Comparison of ENCODE assay signal across 8 cellular contexts in the genomic region with DNA sequence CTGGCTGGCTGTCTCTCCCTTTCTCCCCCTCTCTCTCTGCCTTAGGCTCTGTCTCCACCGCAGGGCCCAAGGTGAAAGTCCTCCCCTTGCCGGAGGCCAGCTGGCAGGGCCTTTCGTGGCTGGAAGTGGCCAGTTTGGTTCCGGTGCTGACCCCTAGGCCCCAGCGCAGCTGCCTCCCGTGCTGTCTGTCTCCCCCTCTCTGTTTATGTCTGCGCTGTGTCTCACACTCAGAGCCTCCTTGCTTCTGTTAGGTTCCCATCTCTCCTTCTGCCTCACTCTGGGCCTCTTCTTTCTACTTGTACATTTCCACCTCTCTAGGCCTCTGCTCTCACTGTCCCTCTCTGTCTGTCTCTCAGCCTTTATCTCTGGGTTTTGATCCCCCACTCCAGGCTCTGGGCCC. TPM values are rescaled to one million over a fixed set of nuclear protein-coding genes. Genes with fewer than 3 reads are reported as not detected.
DNase-seq lines count a peak whose midpoint lies in the region; ATAC-seq, FAIRE-seq and TF ChIP-seq lines count a peak whose summit lies in the region.

No MANE protein-coding gene starts in this region.

- H3K4me3 Mint-ChIP-seq in activated B cell treated with CpG ODN at 0.5 μM for 24 hours: no peak overlapping the region
- H3K4me3 Mint-ChIP-seq in glutamatergic neuron (ENCODE audit: unreplicated experiment): peak overlapping the region; percentile 83

- TF ChIP-seq POLR2A in GM19099 (IDR thresholded peaks at IDR 0.05; ENCODE audit: extremely low read depth, insufficient read length, low read depth): peak; percentile 6

- TF ChIP-seq CTCF in activated B cell treated with CpG ODN at 0.5 μM for 24 hours (IDR thresholded peaks at IDR 0.05) (no peak), glutamatergic neuron (IDR thresholded peaks at IDR 0.05; ENCODE audit: partially characterized antibody, unreplicated experiment) (no peak), pancreas (IDR thresholded peaks at IDR 0.05) (no peak)

- H3K36me3 Mint-ChIP-seq in activated B cell treated with CpG ODN at 0.5 μM for 24 hours (ENCODE audit: low read depth) (peaks cover 55% of the 10 kb centered on the region), glutamatergic neuron (ENCODE audit: unreplicated experiment) (no peaks in the 10 kb centered on the region)

- no peaks in the 10 kb centered on the region for H3K9me3 Mint-ChIP-seq in activated B cell treated with CpG ODN at 0.5 μM for 24 hours
- H3K9me3 Mint-ChIP-seq in glutamatergic neuron (ENCODE audit: unreplicated experiment): peaks cover 20% of the 10 kb centered on the region

- intact Hi-C loops in activated B cell treated with CpG ODN at 0.5 μM for 24 hours (cut with micrococcal nuclease): no loop called here
- intact Hi-C loops in pancreas (cut with DNase I): no loop called here

- peaks cover 60% of the 10 kb centered on the region for H3K4me1 Mint-ChIP-seq in activated B cell treated with CpG ODN at 0.5 μM for 24 hours
- peaks cover 47% of the 10 kb centered on the region for H3K4me1 Mint-ChIP-seq in glutamatergic neuron (ENCODE audit: low read depth, unreplicated experiment)

- H3K27ac Mint-ChIP-seq in activated B cell treated with CpG ODN at 0.5 μM for 24 hours: peak overlapping the region; percentile 13
- peak overlapping the region; percentile 97 for H3K27ac Mint-ChIP-seq in glutamatergic neuron (ENCODE audit: unreplicated experiment)

- POLR2A ChIA-PET in activated B cell treated with CpG ODN at 0.5 μM for 24 hours (lab: Charles Lee): interaction anchor here (1.2 to 6.2 kb wide), 4 partner anchors 26 to 545 kb away, joined by 3 to 119 read pairs (median 7); partner anchors contain the start of genes RAB4B and TGFB1

- DNase-seq in activated B cell treated with CpG ODN at 0.5 μM for 24 hours (no peak), glutamatergic neuron (no peak), pancreas (no peak), kidney glomerular epithelial cell (lab: John Stamatoyannopoulos, UW) (no peak)
- DNase-seq in activated effector memory CD4-positive, alpha-beta T cell treated with Interleukin-2 at 50 U/mL for 16 hours: no peak

- WGBS in pancreas, 2 donors: 70 to 83% methylated on average over 7 of the region's 7 CpGs

- FAIRE-seq in pancreas (lab: Jason Lieb, UNC): no peak

- no peaks in the 10 kb centered on the region for H3K9me3 ChIP-seq in pancreas

- H3K4me3 ChIP-seq in skin epidermis (no peak overlapping the region), pancreas (no peak overlapping the region)

- peaks cover 0 to 23% (median 0%) of the 10 kb centered on the region in 3 donors for H3K4me1 ChIP-seq in pancreas

- ATAC-seq in activated B cell treated with CpG ODN at 0.5 μM for 24 hours (ENCODE audit: low read depth): no peak
- no peak for ATAC-seq in pancreas
- ATAC-seq in HG03442 (IDR thresholded peaks at IDR 0.05; ENCODE audit: unreplicated experiment): no peak

- CTCF ChIA-PET in activated B cell treated with CpG ODN at 0.5 μM for 24 hours (lab: Charles Lee): interaction anchor here (0.6 to 1.8 kb wide), 3 partner anchors 28 to 232 kb away, joined by 3 to 8 read pairs (median 5); no protein-coding TSS in a partner anchor

- no peaks in the 10 kb centered on the region for H3K27me3 ChIP-seq in pancreas

- H3K27me3 Mint-ChIP-seq in activated B cell treated with CpG ODN at 0.5 μM for 24 hours (no peaks in the 10 kb centered on the region), glutamatergic neuron (ENCODE audit: unreplicated experiment) (peaks cover 22% of the 10 kb centered on the region)

- H3K27ac ChIP-seq in skin epidermis (peak overlapping the region in 20 of 21 experiments; percentile 52 to 95 (median 83)), pancreas (peak overlapping the region in 2 of 4 donors; percentile 39)

- H3K36me3 ChIP-seq in pancreas: peaks cover 0 to 11% (median 0%) of the 10 kb centered on the region in 3 donors

RNA-seq across cellular contexts. Expression of gene CCDC97, which starts 13.1 kb away (rescaled TPM):
- total RNA-seq in activated B cell treated with CpG ODN at 0.5 μM for 24 hours: 61.7 and 65.3 TPM in 2 replicates
- total RNA-seq in glutamatergic neuron (ENCODE audit: unreplicated experiment): 36.7 TPM
- total RNA-seq in pancreas: 10 to 100 TPM in 5 of 6 donors, 1 to 10 TPM in 1; 9.4 to 19.2 (median 13.1) TPM
- 10 to 100 TPM; 11.3 to 12.4 TPM for polyA plus RNA-seq in pancreas

RNA-seq across cellular contexts. Expression of gene TGFB1, which starts 30.7 kb away (rescaled TPM):
- total RNA-seq in activated B cell treated with CpG ODN at 0.5 μM for 24 hours: 80.7 and 88.5 TPM in 2 replicates
- total RNA-seq in glutamatergic neuron (ENCODE audit: unreplicated experiment): 26.0 TPM
- total RNA-seq in pancreas: 10 to 100 TPM in 2 of 6 donors, 1 to 10 TPM in 4; 3.3 to 32.3 (median 6.9) TPM
- 1 to 10 TPM; 4.0 to 6.0 TPM for polyA plus RNA-seq in pancreas

RNA-seq across cellular contexts. Expression of gene B9D2, which starts 40.9 kb away (rescaled TPM):
- total RNA-seq in activated B cell treated with CpG ODN at 0.5 μM for 24 hours (11.7 and 14.2 TPM in 2 replicates), glutamatergic neuron (ENCODE audit: unreplicated experiment) (7.6 TPM), pancreas (1 to 10 TPM; 1.5 to 5.7 (median 2.2) TPM)
- 1 to 10 TPM; 4.5 to 7.5 TPM for polyA plus RNA-seq in pancreas

RNA-seq across cellular contexts. Expression of gene TMEM91, which starts 53.3 kb away (rescaled TPM):
- 3.7 and 4.6 TPM in 2 replicates for total RNA-seq in activated B cell treated with CpG ODN at 0.5 μM for 24 hours
- 52.6 TPM for total RNA-seq in glutamatergic neuron (ENCODE audit: unreplicated experiment)
- total RNA-seq in pancreas: 1 to 10 TPM; 3.8 to 5.9 (median 4.8) TPM
- 10 to 100 TPM; 24.8 to 33.0 TPM for polyA plus RNA-seq in pancreas

RNA-seq across cellular contexts. Expression of gene HNRNPUL1, which starts 58.9 kb away (rescaled TPM):
- total RNA-seq in activated B cell treated with CpG ODN at 0.5 μM for 24 hours (235 and 244 TPM in 2 replicates), glutamatergic neuron (ENCODE audit: unreplicated experiment) (201 TPM), pancreas (100 to 1,000 TPM in 1 of 6 donors, 10 to 100 TPM in 5; 74.0 to 101 (median 83.8) TPM)
- 10 to 100 TPM; 49.2 to 63.1 TPM for polyA plus RNA-seq in pancreas
